Comparison of ENCODE assay signal across 12 cellular contexts in genomic region chr18:21053127-21053526, GRCh38. TPM values are rescaled to one million over a fixed set of nuclear protein-coding genes. Genes with fewer than 3 reads are reported as not detected.
DNase-seq lines count a peak whose midpoint lies in the region; ATAC-seq, FAIRE-seq and TF ChIP-seq lines count a peak whose summit lies in the region.
"Had no signal": no experiment of that assay in that cellular context is flagged by ENCODE, and none has a peak within 500 bp of the region (broad histone marks: within the 10 kb centered on the region; RNA-seq: fewer than 3 reads in every experiment).

No MANE protein-coding gene starts in this region.

- H3K79me1 ChIP-seq in IMR-90 (ENCODE audit: low read depth in 1 of 2, low read length in 2 of 2), result peaks cover 35 to 64% of the 10 kb centered on the region in 2 experiments

- TF ChIP-seq EP300 in A549 (IDR thresholded peaks at IDR 0.05), result no peak

- H2AK9ac ChIP-seq in IMR-90 (replicated peaks; ENCODE audit: low read depth, low read length, poor library complexity), result no peak overlapping the region

- peaks cover 53% of the 10 kb centered on the region for H4K20me1 ChIP-seq in IMR-90 (ENCODE audit: insufficient read depth, low read length)

- DNase-seq in A549 (ENCODE audit: low read depth in 1 of 2, low spot score in 1 of 2), result peak; percentile 18 to 53
- DNase-seq in IMR-90, result peak; percentile 90
- peak; percentile 45 for DNase-seq in epithelial cell of prostate (ENCODE audit: low read depth, low spot score)
- no peak for DNase-seq in lung (ENCODE audit: low spot score)
- no peak for DNase-seq in COR-L47 (lab: John Stamatoyannopoulos, UW)
- no peak for DNase-seq in stimulated activated naive CD4-positive, alpha-beta T cell treated with Interleukin-2 at 50 U/mL for 16 hours (lab: John Stamatoyannopoulos, UW)
- no peak for DNase-seq in T1000 (lab: John Stamatoyannopoulos, UW)
- DNase-seq: GOT3; stimulated activated CD4-positive, alpha-beta T cell treated with anti-CD3 and anti-CD28 coated beads, Interleukin-4, amount 100 ng/mL, for 1 hour had no signal

- ATAC-seq in A549, result peak; percentile 93 to 98
- peak; percentile 94 for ATAC-seq in IMR-90 (ENCODE audit: low read depth)
- ATAC-seq in lung (ENCODE audit: insufficient read depth, low FRiP score), result peak; percentile 35
- no peak for ATAC-seq in GM21825 (IDR thresholded peaks at IDR 0.05; ENCODE audit: unreplicated experiment)

- no peak overlapping the region for H2BK120ac ChIP-seq in IMR-90 (ENCODE audit: low read depth, low read length)

- no peak overlapping the region for H4K5ac ChIP-seq in IMR-90 (ENCODE audit: low read depth, low read length)

- intact Hi-C loops in IMR-90 (cut with micrococcal nuclease), result loop anchor here (5.0 kb wide), 5 partner anchors 44 to 389 kb away; partner anchors contain the start of gene ROCK1

- no peak overlapping the region for H2BK5ac ChIP-seq in IMR-90 (ENCODE audit: low read depth, low read length, poor library complexity, severe bottlenecking)

- peak overlapping the region; percentile 63 for H3K4me2 ChIP-seq in A549
- H3K4me2 ChIP-seq in IMR-90 (ENCODE audit: low read depth, low read length), result no peak overlapping the region
- H3K4me2 ChIP-seq: BLaER1 had no signal

- no peak overlapping the region for H4K91ac ChIP-seq in IMR-90 (ENCODE audit: insufficient read depth, low read depth, low read length)

- H3K4me1 ChIP-seq in A549 (peaks cover 50% of the 10 kb centered on the region), IMR-90 (ENCODE audit: control insufficient read depth, insufficient read depth, low read length) (peaks cover 10% of the 10 kb centered on the region), lung (ENCODE audit: control insufficient read depth in 2 of 2, insufficient read depth in 2 of 2, low read length in 2 of 2) (peaks cover 8 to 34% of the 10 kb centered on the region in 2 donors)

- H3K9ac ChIP-seq in IMR-90 (ENCODE audit: low read depth, low read length), result no peak overlapping the region
- H3K9ac ChIP-seq: BLaER1 had no signal

- no peak overlapping the region for H2AK5ac ChIP-seq in IMR-90 (ENCODE audit: low read depth, low read length)

- no peak overlapping the region for H3K4ac ChIP-seq in IMR-90 (ENCODE audit: low read depth, low read length)

- FAIRE-seq in A549 (lab: Jason Lieb, UNC), result no peak

- no peak for TF ChIP-seq RAD21 in A549 (conservative IDR thresholded peaks at IDR 0.05 in 1 of 2, IDR thresholded peaks at IDR 0.05 in 1 of 2)
- no peak for TF ChIP-seq RAD21 in IMR-90 (IDR thresholded peaks at IDR 0.05; ENCODE audit: low read length)

- H4K8ac ChIP-seq in IMR-90 (ENCODE audit: low read depth in 2 of 2, low read length in 2 of 2), result no peak overlapping the region

- no peak overlapping the region for H3K14ac ChIP-seq in IMR-90 (replicated peaks; ENCODE audit: low read depth, low read length)

- H3K36me3 ChIP-seq in IMR-90 (ENCODE audit: control insufficient read depth, insufficient read depth, low read length) (no peaks in the 10 kb centered on the region), lung (ENCODE audit: control insufficient read depth in 2 of 2, insufficient read depth in 2 of 2, low read length in 2 of 2) (peaks cover 0 to 2% of the 10 kb centered on the region in 2 donors)
- H3K36me3 ChIP-seq: vagina had no signal

- peaks cover 12% of the 10 kb centered on the region for H3K9me1 ChIP-seq in IMR-90 (ENCODE audit: insufficient read depth, low read length)

- TF ChIP-seq POLR2A in A549 (IDR thresholded peaks at IDR 0.05; ENCODE audit: low read length) (no peak), IMR-90 (IDR thresholded peaks at IDR 0.05; ENCODE audit: low read depth, low read length) (no peak)

- POLR2A ChIA-PET in A549 (lab: Yijun Ruan, JAX) (interaction anchor here (0.6 to 1.5 kb wide), 4 partner anchors 9 to 639 kb away, joined by 3 to 8 read pairs (median 3); partner anchors contain the start of gene ROCK1), IMR-90 (lab: Charles Lee; ENCODE audit: unreplicated experiment) (interaction anchor here (0.5 to 1.0 kb wide), 2 partner anchors 58 to 464 kb away, joined by 3 to 4 read pairs; partner anchors contain the start of gene ROCK1)

- H2AFZ ChIP-seq in IMR-90 (replicated peaks; ENCODE audit: low read length, poor library complexity), result no peak overlapping the region

- in situ Hi-C loops in IMR-90 (cut with MboI; ENCODE audit: low sequenced_read_pairs), result loop anchor here (5.0 to 10.0 kb wide), 2 partner anchors 59 to 112 kb away; partner anchors contain the start of gene ROCK1

- H3K9me3 ChIP-seq in A549, result no peaks in the 10 kb centered on the region
- no peaks in the 10 kb centered on the region for H3K9me3 ChIP-seq in IMR-90 (ENCODE audit: control insufficient read depth, insufficient read depth, low read length)
- H3K9me3 ChIP-seq in lung (ENCODE audit: control insufficient read depth in 2 of 2, insufficient read depth in 1 of 2, low read length in 1 of 2), result no peaks in the 10 kb centered on the region
- H3K9me3 ChIP-seq: BLaER1, vagina had no signal

- H3K4me3 ChIP-seq in A549 (no peak overlapping the region), IMR-90 (ENCODE audit: insufficient read depth, low read depth, low read length) (no peak overlapping the region), lung (no peak overlapping the region)
- H3K4me3 ChIP-seq: BLaER1, vagina had no signal

- no peak overlapping the region for H3K18ac ChIP-seq in IMR-90 (ENCODE audit: low read depth, low read length)

- H3K27ac ChIP-seq in A549 (peak overlapping the region; percentile 67 to 84), IMR-90 (ENCODE audit: insufficient read depth, low read length) (no peak overlapping the region), epithelial cell of prostate (peak overlapping the region; percentile 61), lung (ENCODE audit: low read depth in 1 of 2, low read length in 1 of 2) (peak overlapping the region; percentile 45 to 52)
- H3K27ac ChIP-seq: BLaER1, vagina had no signal

- no peak overlapping the region for H2BK15ac ChIP-seq in IMR-90 (ENCODE audit: low read depth, low read length)

- no peaks in the 10 kb centered on the region for H3K27me3 ChIP-seq in IMR-90 (ENCODE audit: control insufficient read depth, insufficient read depth, low read length)
- no peaks in the 10 kb centered on the region for H3K27me3 ChIP-seq in lung (ENCODE audit: control insufficient read depth, insufficient read depth)
- H3K27me3 ChIP-seq: BLaER1, vagina had no signal

- H2BK20ac ChIP-seq in IMR-90 (ENCODE audit: low read depth, low read length), result no peak overlapping the region

- dilution Hi-C loops in IMR-90 (cut with HindIII; ENCODE audit: low sequenced_read_pairs, unreplicated experiment), result no loop called here

- CTCF ChIA-PET in A549 (lab: Yijun Ruan, JAX), result interaction anchor here (1.2 kb wide), 1 partner anchor 75 kb away, joined by 3 read pairs; no protein-coding TSS in a partner anchor
- CTCF ChIA-PET in IMR-90 (lab: Yijun Ruan, JAX), result interaction anchor here (0.7 kb wide), 1 partner anchor 97 kb away, joined by 4 read pairs; no protein-coding TSS in a partner anchor

- H3K56ac ChIP-seq in IMR-90 (ENCODE audit: extremely low read depth, insufficient read depth, low read length), result no peak overlapping the region

- TF ChIP-seq CTCF in A549 (IDR thresholded peaks at IDR 0.05), result no peak
- TF ChIP-seq CTCF in IMR-90 (conservative IDR thresholded peaks at IDR 0.05; ENCODE audit: low read depth, low read length), result no peak
- no peak for TF ChIP-seq CTCF in lung (IDR thresholded peaks at IDR 0.05; ENCODE audit: control extremely low read depth, extremely low read depth)

- BruUV-seq in IMR-90 (replicated peaks; lab: Mats Ljungman, UMichigan), result no TSS peak

- H3K23ac ChIP-seq in IMR-90 (ENCODE audit: low read depth, low read length), result no peak overlapping the region

TF ChIP-seq in A549, 52 proteins besides CTCF, POLR2A, EP300 and RAD21 (continues in another document):
- no peak for TF ChIP-seq E2F6 (IDR thresholded peaks at IDR 0.05; ENCODE audit: borderline replicate concordance, low read depth)
- peak; percentile 64 for TF ChIP-seq JUNB (IDR thresholded peaks at IDR 0.05)
- no peak for TF ChIP-seq SREBF2 (IDR thresholded peaks at IDR 0.05)

TF ChIP-seq in IMR-90, 13 proteins besides CTCF, POLR2A, EP300 and RAD21:
- TF ChIP-seq RCOR1 (IDR thresholded peaks at IDR 0.05; ENCODE audit: insufficient replicate concordance, low read length), result no peak
- peak; percentile 92 for TF ChIP-seq FOS (IDR thresholded peaks at IDR 0.05; ENCODE audit: low read depth, low read length)
- TF ChIP-seq RFX5 (IDR thresholded peaks at IDR 0.05; ENCODE audit: low read depth, low read length), result no peak
- TF ChIP-seq ELK1 (IDR thresholded peaks at IDR 0.05; ENCODE audit: borderline replicate concordance, low read depth, low read length), result no peak
- 0 out of 2 replicates have a peak, but pooled peaks have one; percentile 24 for TF ChIP-seq MAFK (IDR thresholded peaks at IDR 0.05; ENCODE audit: low read depth, low read length)
- peak; percentile 88 for TF ChIP-seq CEBPB (IDR thresholded peaks at IDR 0.05; ENCODE audit: low read depth, low read length)
- no peak for TF ChIP-seq CHD1 (IDR thresholded peaks at IDR 0.05; ENCODE audit: low read depth, low read length)

RNA-seq across cellular contexts. Expression of gene ROCK1, which starts 58.5 kb away (rescaled TPM):
- polyA plus RNA-seq in A549 (2011; rRNA removed), result 24.3 and 31.8 TPM in 2 replicates
- 2.6 TPM in 2 replicates for polyA plus RNA-seq in A549 (2012; cell fraction: cytosol; rRNA removed)
- polyA plus RNA-seq in A549 (2012; cell fraction: nucleus; rRNA removed), result 4.6 and 5.1 TPM in 2 replicates
- 19.4 to 20.5 TPM (median 19.6 TPM) in 3 replicates for polyA plus RNA-seq in A549 (2017; fragmentation: RNase III; extraction: RNeasy Plus Mini Kit Qiagen cat#74134 plus additional on column Dnase treatment)
- 13.8 and 17.9 TPM in 2 replicates for polyA minus RNA-seq in A549 (2011; rRNA and poly(A)+ RNA removed)
- total RNA-seq in IMR-90 (2012; rRNA removed), result 17.0 and 33.6 TPM in 2 replicates
- polyA plus RNA-seq in IMR-90 (2012; rRNA removed), result 8.6 and 9.9 TPM in 2 replicates
- polyA plus RNA-seq in IMR-90 (2012; cell fraction: cytosol; rRNA removed), result 1.6 and 1.8 TPM in 2 replicates
- 4.7 and 21.9 TPM in 2 replicates for polyA plus RNA-seq in IMR-90 (2012; cell fraction: nucleus; rRNA removed; ENCODE audit: low replicate concordance)
- 100 to 1,000 TPM in 1 of 2 donors, 10 to 100 TPM in 1; 49.7 to 115 TPM for total RNA-seq in lung
- 10 to 100 TPM; 13.4 to 22.0 TPM for polyA plus RNA-seq in lung

Comparison
In these comparisons a context has a peak if more than half of its experiments do, and no peak if none do; other contexts are left out.
1. DNase-seq: peak in A549 (2 of 2), IMR-90 (single experiment) and epithelial cell of prostate (single experiment); none in lung (single experiment), COR-L47 (single experiment), stimulated activated naive CD4-positive, alpha-beta T cell treated with Interleukin-2 at 50 U/mL for 16 hours (single experiment) and T1000 (single experiment).